ENCODE assay signal across 16 cellular contexts in the genomic region with DNA sequence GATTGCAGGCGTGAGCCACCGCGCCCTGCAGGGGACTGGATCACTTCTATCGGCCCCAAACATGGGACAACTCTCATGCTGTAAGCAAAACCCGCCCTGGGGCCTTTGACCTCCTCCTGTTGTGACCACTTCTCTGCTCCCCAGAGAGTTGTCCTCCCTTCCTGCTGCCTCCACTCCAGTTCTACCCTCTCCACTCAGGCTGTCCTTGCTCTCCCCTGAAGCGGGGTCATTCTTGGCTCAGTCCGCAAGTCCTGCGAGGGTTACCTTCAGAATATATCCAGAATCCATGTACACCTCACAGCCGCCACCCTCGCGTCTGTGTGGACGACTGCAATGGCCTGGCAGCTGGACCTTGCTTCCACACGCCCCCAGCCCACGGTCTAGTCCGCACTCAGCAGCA.
DNase-seq lines count a peak whose midpoint lies in the region; ATAC-seq, FAIRE-seq and TF ChIP-seq lines count a peak whose summit lies in the region.
"Had no signal": no experiment of that assay in that cellular context is flagged by ENCODE, and none has a peak within 500 bp of the region (broad histone marks: within the 10 kb centered on the region; RNA-seq: fewer than 3 reads in every experiment).

No MANE protein-coding gene starts in this region.

- 83% methylated on average over 15 of the region's 15 CpGs for WGBS in right cardiac atrium
- 85 to 86% methylated on average over 15 of the region's 15 CpGs for WGBS in aorta, 2 donors

- H3K9ac ChIP-seq in kidney (ENCODE audit: low read length in 2 of 2): no peak overlapping the region
- H3K9ac ChIP-seq: BLaER1, GM23248 had no signal

- no peak for ATAC-seq in right cardiac atrium
- no peak for ATAC-seq in aorta (ENCODE audit: low FRiP score)
- ATAC-seq in GM21529 (IDR thresholded peaks at IDR 0.05; ENCODE audit: unreplicated experiment): no peak
- ATAC-seq: CD8-positive, alpha-beta T cell; GM12878 had no signal

- no peak overlapping the region for H3K4me3 ChIP-seq in right cardiac atrium (ENCODE audit: low read length)
- H3K4me3 ChIP-seq in kidney (ENCODE audit: low read length in 2 of 2): no peak overlapping the region
- H3K4me3 ChIP-seq in aorta (ENCODE audit: low read length in 2 of 2): no peak overlapping the region
- H3K4me3 ChIP-seq: BLaER1, GM12878, GM23248 had no signal

- H3K4me1 ChIP-seq in right cardiac atrium (ENCODE audit: control insufficient read depth, insufficient read depth, low read length) (no peaks in the 10 kb centered on the region), kidney (ENCODE audit: control insufficient read depth in 1 of 2, insufficient read depth in 1 of 2, low read depth in 1 of 2, low read length in 2 of 2) (no peaks in the 10 kb centered on the region), aorta (ENCODE audit: control insufficient read depth in 1 of 2, insufficient read depth in 2 of 2, low read length in 2 of 2) (no peaks in the 10 kb centered on the region)
- H3K4me1 ChIP-seq: BLaER1 had no signal

- FAIRE-seq in kidney (lab: Jason Lieb, UNC): no peak
- FAIRE-seq: GM12878, GM19239 had no signal

- H3K27me3 ChIP-seq in right cardiac atrium (ENCODE audit: control insufficient read depth, insufficient read depth): no peaks in the 10 kb centered on the region
- H3K27me3 ChIP-seq in aorta (ENCODE audit: control insufficient read depth in 1 of 2, insufficient read depth in 2 of 2, low read length in 1 of 2): no peaks in the 10 kb centered on the region
- H3K27me3 ChIP-seq: BLaER1 had no signal

- peak; percentile 38 for DNase-seq in cardiac septum (ENCODE audit: low spot score)
- DNase-seq in right cardiac atrium: no peak
- peak; percentile 23 for DNase-seq in ELF-1 (ENCODE audit: low read depth, low spot score)
- peak; percentile 56 for DNase-seq in kidney
- DNase-seq in aorta: peak; percentile 29 to 44
- DNase-seq in NCI-H748 (lab: John Stamatoyannopoulos, UW; ENCODE audit: unreplicated experiment): no peak
- DNase-seq: 8988T; Calu3; CD8-positive, alpha-beta T cell; DMS79 treated with DMSO at 0.1 percent for 48 hours; GM23248; HCEC 1CT had no signal

- no peaks in the 10 kb centered on the region for H3K36me3 ChIP-seq in kidney (ENCODE audit: control insufficient read depth in 1 of 2, insufficient read depth in 2 of 2, low read length in 2 of 2)
- H3K36me3 ChIP-seq in aorta (ENCODE audit: control insufficient read depth in 1 of 2, insufficient read depth in 2 of 2, low read length in 1 of 2): no peaks in the 10 kb centered on the region
- H3K36me3 ChIP-seq: BLaER1 had no signal

- H3K9me3 ChIP-seq in right cardiac atrium (ENCODE audit: control insufficient read depth, low read length) (no peaks in the 10 kb centered on the region), kidney (ENCODE audit: control insufficient read depth in 1 of 2, low read length in 2 of 2) (no peaks in the 10 kb centered on the region), aorta (ENCODE audit: control insufficient read depth, low read length) (no peaks in the 10 kb centered on the region)
- H3K9me3 ChIP-seq: BLaER1 had no signal

- no peak overlapping the region for H3K27ac ChIP-seq in right cardiac atrium (ENCODE audit: low read length)
- no peak overlapping the region for H3K27ac ChIP-seq in kidney (ENCODE audit: low read depth in 2 of 2, low read length in 2 of 2)
- no peak overlapping the region for H3K27ac ChIP-seq in aorta (ENCODE audit: low read depth in 1 of 2, low read length in 2 of 2)
- H3K27ac ChIP-seq: BLaER1, GM23248 had no signal

- intact Hi-C loops in cardiac septum (cut with DNase I): no loop called here
- intact Hi-C loops in right cardiac atrium (cut with DNase I): no loop called here
- intact Hi-C loops in kidney (cut with DNase I): no loop called here
- intact Hi-C loops in aorta (cut with DNase I): no loop called here

- no peak for TF ChIP-seq CTCF in kidney (IDR thresholded peaks at IDR 0.05; ENCODE audit: borderline replicate concordance, extremely low read depth, insufficient read depth)

Comparison
In these comparisons a context has a peak if more than half of its experiments do, and no peak if none do; other contexts are left out.
1. DNase-seq: peak in cardiac septum (single experiment), ELF-1 (single experiment), kidney (single experiment) and aorta (2 of 2); none in right cardiac atrium (0 of 3) and NCI-H748 (single experiment).